1 cellular context compared by ENCODE assay signal in the genomic region with DNA sequence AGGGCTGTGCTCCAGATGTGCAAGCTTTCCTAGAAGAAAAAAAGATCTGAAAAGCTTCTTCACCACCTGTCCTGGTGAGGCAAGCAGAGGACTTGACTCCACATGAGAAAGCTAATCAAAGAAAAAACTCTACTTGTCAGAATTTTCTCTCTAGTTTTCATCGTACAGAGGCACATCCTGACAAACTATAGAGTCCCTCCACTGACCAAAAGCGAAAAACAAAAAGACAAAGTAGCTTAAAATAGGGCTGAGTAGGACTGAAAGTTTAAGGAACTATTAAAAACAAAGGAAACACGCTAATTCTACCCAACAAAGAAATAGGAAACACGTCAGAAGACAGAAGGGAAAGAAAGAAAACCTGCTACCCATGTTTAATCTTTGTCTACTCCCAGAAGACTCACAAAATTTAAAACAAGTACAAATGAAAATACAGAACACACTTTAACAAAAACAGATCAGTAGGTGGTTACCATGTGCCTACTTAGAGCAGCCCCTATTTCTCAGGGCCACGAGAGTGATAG.
TF ChIP-seq lines count a peak whose summit lies in the region.

No MANE protein-coding gene starts in this region.

TF ChIP-seq in GM23338, 12 proteins besides CTCF, POLR2A, EP300 and RAD21:
- TF ChIP-seq CREB1 (CRISPR knock-in tag; IDR thresholded peaks at IDR 0.05; ENCODE audit: low read depth) (no peak), EZH2 (IDR thresholded peaks at IDR 0.05; ENCODE audit: low read depth, unreplicated experiment) (no peak), STAT1 (IDR thresholded peaks at IDR 0.05; ENCODE audit: unreplicated experiment) (no peak), NANOG (IDR thresholded peaks at IDR 0.05; ENCODE audit: borderline replicate concordance) (no peak), EZH2phosphoT487 (IDR thresholded peaks at IDR 0.05; ENCODE audit: unreplicated experiment) (no peak), ZNF114 (CRISPR knock-in tag; IDR thresholded peaks at IDR 0.05) (no peak), JUNB (IDR thresholded peaks at IDR 0.05; ENCODE audit: unreplicated experiment) (no peak), ZNF331 (CRISPR knock-in tag; IDR thresholded peaks at IDR 0.05; ENCODE audit: low read depth) (no peak), POLR2AphosphoS5 (IDR thresholded peaks at IDR 0.05; ENCODE audit: low read depth) (no peak)
- TF ChIP-seq, protein P1, sequence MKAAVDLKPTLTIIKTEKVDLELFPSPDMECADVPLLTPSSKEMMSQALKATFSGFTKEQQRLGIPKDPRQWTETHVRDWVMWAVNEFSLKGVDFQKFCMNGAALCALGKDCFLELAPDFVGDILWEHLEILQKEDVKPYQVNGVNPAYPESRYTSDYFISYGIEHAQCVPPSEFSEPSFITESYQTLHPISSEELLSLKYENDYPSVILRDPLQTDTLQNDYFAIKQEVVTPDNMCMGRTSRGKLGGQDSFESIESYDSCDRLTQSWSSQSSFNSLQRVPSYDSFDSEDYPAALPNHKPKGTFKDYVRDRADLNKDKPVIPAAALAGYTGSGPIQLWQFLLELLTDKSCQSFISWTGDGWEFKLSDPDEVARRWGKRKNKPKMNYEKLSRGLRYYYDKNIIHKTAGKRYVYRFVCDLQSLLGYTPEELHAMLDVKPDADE (IDR thresholded peaks at IDR 0.05): no peak
- TF ChIP-seq, protein P2, sequence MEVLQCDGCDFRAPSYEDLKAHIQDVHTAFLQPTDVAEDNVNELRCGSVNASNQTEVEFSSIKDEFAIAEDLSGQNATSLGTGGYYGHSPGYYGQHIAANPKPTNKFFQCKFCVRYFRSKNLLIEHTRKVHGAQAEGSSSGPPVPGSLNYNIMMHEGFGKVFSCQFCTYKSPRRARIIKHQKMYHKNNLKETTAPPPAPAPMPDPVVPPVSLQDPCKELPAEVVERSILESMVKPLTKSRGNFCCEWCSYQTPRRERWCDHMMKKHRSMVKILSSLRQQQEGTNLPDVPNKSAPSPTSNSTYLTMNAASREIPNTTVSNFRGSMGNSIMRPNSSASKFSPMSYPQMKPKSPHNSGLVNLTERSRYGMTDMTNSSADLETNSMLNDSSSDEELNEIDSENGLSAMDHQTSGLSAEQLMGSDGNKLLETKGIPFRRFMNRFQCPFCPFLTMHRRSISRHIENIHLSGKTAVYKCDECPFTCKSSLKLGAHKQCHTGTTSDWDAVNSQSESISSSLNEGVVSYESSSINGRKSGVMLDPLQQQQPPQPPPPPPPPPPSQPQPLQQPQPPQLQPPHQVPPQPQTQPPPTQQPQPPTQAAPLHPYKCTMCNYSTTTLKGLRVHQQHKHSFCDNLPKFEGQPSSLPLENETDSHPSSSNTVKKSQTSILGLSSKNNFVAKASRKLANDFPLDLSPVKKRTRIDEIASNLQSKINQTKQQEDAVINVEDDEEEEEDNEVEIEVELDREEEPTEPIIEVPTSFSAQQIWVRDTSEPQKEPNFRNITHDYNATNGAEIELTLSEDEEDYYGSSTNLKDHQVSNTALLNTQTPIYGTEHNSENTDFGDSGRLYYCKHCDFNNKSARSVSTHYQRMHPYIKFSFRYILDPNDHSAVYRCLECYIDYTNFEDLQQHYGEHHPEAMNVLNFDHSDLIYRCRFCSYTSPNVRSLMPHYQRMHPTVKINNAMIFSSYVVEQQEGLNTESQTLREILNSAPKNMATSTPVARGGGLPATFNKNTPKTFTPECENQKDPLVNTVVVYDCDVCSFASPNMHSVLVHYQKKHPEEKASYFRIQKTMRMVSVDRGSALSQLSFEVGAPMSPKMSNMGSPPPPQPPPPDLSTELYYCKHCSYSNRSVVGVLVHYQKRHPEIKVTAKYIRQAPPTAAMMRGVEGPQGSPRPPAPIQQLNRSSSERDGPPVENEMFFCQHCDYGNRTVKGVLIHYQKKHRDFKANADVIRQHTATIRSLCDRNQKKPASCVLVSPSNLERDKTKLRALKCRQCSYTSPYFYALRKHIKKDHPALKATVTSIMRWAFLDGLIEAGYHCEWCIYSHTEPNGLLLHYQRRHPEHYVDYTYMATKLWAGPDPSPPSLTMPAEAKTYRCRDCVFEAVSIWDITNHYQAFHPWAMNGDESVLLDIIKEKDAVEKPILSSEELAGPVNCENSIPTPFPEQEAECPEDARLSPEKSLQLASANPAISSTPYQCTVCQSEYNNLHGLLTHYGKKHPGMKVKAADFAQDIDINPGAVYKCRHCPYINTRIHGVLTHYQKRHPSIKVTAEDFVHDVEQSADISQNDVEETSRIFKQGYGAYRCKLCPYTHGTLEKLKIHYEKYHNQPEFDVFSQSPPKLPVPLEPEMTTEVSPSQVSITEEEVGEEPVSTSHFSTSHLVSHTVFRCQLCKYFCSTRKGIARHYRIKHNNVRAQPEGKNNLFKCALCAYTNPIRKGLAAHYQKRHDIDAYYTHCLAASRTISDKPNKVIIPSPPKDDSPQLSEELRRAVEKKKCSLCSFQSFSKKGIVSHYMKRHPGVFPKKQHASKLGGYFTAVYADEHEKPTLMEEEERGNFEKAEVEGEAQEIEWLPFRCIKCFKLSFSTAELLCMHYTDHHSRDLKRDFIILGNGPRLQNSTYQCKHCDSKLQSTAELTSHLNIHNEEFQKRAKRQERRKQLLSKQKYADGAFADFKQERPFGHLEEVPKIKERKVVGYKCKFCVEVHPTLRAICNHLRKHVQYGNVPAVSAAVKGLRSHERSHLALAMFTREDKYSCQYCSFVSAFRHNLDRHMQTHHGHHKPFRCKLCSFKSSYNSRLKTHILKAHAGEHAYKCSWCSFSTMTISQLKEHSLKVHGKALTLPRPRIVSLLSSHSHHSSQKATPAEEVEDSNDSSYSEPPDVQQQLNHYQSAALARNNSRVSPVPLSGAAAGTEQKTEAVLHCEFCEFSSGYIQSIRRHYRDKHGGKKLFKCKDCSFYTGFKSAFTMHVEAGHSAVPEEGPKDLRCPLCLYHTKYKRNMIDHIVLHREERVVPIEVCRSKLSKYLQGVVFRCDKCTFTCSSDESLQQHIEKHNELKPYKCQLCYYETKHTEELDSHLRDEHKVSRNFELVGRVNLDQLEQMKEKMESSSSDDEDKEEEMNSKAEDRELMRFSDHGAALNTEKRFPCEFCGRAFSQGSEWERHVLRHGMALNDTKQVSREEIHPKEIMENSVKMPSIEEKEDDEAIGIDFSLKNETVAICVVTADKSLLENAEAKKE (CRISPR knock-in tag; IDR thresholded peaks at IDR 0.05): no peak
- TF ChIP-seq, protein P3, sequence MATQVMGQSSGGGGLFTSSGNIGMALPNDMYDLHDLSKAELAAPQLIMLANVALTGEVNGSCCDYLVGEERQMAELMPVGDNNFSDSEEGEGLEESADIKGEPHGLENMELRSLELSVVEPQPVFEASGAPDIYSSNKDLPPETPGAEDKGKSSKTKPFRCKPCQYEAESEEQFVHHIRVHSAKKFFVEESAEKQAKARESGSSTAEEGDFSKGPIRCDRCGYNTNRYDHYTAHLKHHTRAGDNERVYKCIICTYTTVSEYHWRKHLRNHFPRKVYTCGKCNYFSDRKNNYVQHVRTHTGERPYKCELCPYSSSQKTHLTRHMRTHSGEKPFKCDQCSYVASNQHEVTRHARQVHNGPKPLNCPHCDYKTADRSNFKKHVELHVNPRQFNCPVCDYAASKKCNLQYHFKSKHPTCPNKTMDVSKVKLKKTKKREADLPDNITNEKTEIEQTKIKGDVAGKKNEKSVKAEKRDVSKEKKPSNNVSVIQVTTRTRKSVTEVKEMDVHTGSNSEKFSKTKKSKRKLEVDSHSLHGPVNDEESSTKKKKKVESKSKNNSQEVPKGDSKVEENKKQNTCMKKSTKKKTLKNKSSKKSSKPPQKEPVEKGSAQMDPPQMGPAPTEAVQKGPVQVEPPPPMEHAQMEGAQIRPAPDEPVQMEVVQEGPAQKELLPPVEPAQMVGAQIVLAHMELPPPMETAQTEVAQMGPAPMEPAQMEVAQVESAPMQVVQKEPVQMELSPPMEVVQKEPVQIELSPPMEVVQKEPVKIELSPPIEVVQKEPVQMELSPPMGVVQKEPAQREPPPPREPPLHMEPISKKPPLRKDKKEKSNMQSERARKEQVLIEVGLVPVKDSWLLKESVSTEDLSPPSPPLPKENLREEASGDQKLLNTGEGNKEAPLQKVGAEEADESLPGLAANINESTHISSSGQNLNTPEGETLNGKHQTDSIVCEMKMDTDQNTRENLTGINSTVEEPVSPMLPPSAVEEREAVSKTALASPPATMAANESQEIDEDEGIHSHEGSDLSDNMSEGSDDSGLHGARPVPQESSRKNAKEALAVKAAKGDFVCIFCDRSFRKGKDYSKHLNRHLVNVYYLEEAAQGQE (IDR thresholded peaks at IDR 0.05; ENCODE audit: unreplicated experiment): no peak
